Comparison of ENCODE assay signal across 9 cellular contexts in genomic region chr11:93570759-93571413, GRCh38. TPM values are rescaled to one million over a fixed set of nuclear protein-coding genes. Genes with fewer than 3 reads are reported as not detected.
DNase-seq lines count a peak whose midpoint lies in the region; ATAC-seq and TF ChIP-seq lines count a peak whose summit lies in the region.
"Had no signal": no experiment of that assay in that cellular context is flagged by ENCODE, and none has a peak within 500 bp of the region (broad histone marks: within the 10 kb centered on the region; RNA-seq: fewer than 3 reads in every experiment).

No MANE protein-coding gene starts in this region.

- no peaks in the 10 kb centered on the region for H3K9me3 ChIP-seq in osteoblast (ENCODE audit: low read depth, low read length)

- peaks cover 9% of the 10 kb centered on the region for H3K4me1 ChIP-seq in osteoblast (ENCODE audit: insufficient read depth, low read length)

- no peak overlapping the region for H3K27ac Mint-ChIP-seq in stimulated activated effector memory CD8-positive, alpha-beta T cell treated with anti-CD3 and anti-CD28 coated beads, Interleukin-12 subunit alpha, Interleukin-12 subunit beta, amount 100 ng/mL, for 72 hours
- H3K27ac Mint-ChIP-seq: activated naive CD4-positive, alpha-beta T cell treated with anti-CD3 and anti-CD28 coated beads, Interleukin-2, amount 50 U/mL, for 24 hours had no signal

- H3K27me3 ChIP-seq in osteoblast (ENCODE audit: insufficient read depth, low read length) = no peaks in the 10 kb centered on the region

- no peak overlapping the region for H3K4me3 ChIP-seq in osteoblast (ENCODE audit: insufficient read depth, low read length)

- no peaks in the 10 kb centered on the region for H3K9me3 Mint-ChIP-seq in stimulated activated effector memory CD8-positive, alpha-beta T cell treated with anti-CD3 and anti-CD28 coated beads, Interleukin-12 subunit alpha, Interleukin-12 subunit beta, amount 100 ng/mL, for 72 hours
- H3K9me3 Mint-ChIP-seq: activated naive CD4-positive, alpha-beta T cell treated with anti-CD3 and anti-CD28 coated beads, Interleukin-2, amount 50 U/mL, for 24 hours had no signal

- no peaks in the 10 kb centered on the region for H3K36me3 ChIP-seq in osteoblast (ENCODE audit: insufficient read depth, low read length)

- H4K20me1 ChIP-seq in osteoblast (ENCODE audit: insufficient read depth, low read length) = no peaks in the 10 kb centered on the region

- H3K4me2 ChIP-seq in osteoblast (ENCODE audit: insufficient read depth, low read length) = peak overlapping the region; percentile 17

- TF ChIP-seq CTCF in osteoblast (IDR thresholded peaks at IDR 0.05; ENCODE audit: extremely low read depth, low read depth, low read length) = no peak

- peak; percentile 79 for DNase-seq in EH (ENCODE audit: low read depth)
- peak; percentile 9 for DNase-seq in NCI-H510A (lab: John Stamatoyannopoulos, UW)
- DNase-seq in fibroblast of gingiva (ENCODE audit: low read depth) = peak; percentile 46
- DNase-seq in osteoblast (ENCODE audit: insufficient read length, low spot score, missing footprints) = peak; percentile 46
- DNase-seq in stimulated activated effector memory CD8-positive, alpha-beta T cell treated with anti-CD3 and anti-CD28 coated beads, Interleukin-12 subunit alpha, Interleukin-12 subunit beta, amount 100 ng/mL, for 72 hours (ENCODE audit: low spot score in 2 of 2) = no peak
- no peak for DNase-seq in NCI-H2029 treated with DMSO at 0.1 percent for 48 hours (lab: John Stamatoyannopoulos, UW)

- no peak overlapping the region for H2AFZ ChIP-seq in osteoblast (ENCODE audit: low read length)

- ATAC-seq in stimulated activated effector memory CD8-positive, alpha-beta T cell treated with anti-CD3 and anti-CD28 coated beads, Interleukin-12 subunit alpha, Interleukin-12 subunit beta, amount 100 ng/mL, for 72 hours = no peak
- ATAC-seq in GM18520 (IDR thresholded peaks at IDR 0.05; ENCODE audit: unreplicated experiment) (no peak), GM19351 (IDR thresholded peaks at IDR 0.05; ENCODE audit: unreplicated experiment) (no peak)

- H3K4me3 Mint-ChIP-seq in stimulated activated effector memory CD8-positive, alpha-beta T cell treated with anti-CD3 and anti-CD28 coated beads, Interleukin-12 subunit alpha, Interleukin-12 subunit beta, amount 100 ng/mL, for 72 hours = no peak overlapping the region
- H3K4me3 Mint-ChIP-seq: activated naive CD4-positive, alpha-beta T cell treated with anti-CD3 and anti-CD28 coated beads, Interleukin-2, amount 50 U/mL, for 24 hours had no signal

- no peak overlapping the region for H3K27ac ChIP-seq in osteoblast (ENCODE audit: low read depth, low read length)

- no peaks in the 10 kb centered on the region for H3K79me2 ChIP-seq in osteoblast (ENCODE audit: insufficient read depth, low read length)

- H3K4me1 Mint-ChIP-seq in stimulated activated effector memory CD8-positive, alpha-beta T cell treated with anti-CD3 and anti-CD28 coated beads, Interleukin-12 subunit alpha, Interleukin-12 subunit beta, amount 100 ng/mL, for 72 hours = no peaks in the 10 kb centered on the region
- H3K4me1 Mint-ChIP-seq: activated naive CD4-positive, alpha-beta T cell treated with anti-CD3 and anti-CD28 coated beads, Interleukin-2, amount 50 U/mL, for 24 hours had no signal

- no peaks in the 10 kb centered on the region for H3K36me3 Mint-ChIP-seq in stimulated activated effector memory CD8-positive, alpha-beta T cell treated with anti-CD3 and anti-CD28 coated beads, Interleukin-12 subunit alpha, Interleukin-12 subunit beta, amount 100 ng/mL, for 72 hours
- H3K36me3 Mint-ChIP-seq: activated naive CD4-positive, alpha-beta T cell treated with anti-CD3 and anti-CD28 coated beads, Interleukin-2, amount 50 U/mL, for 24 hours had no signal

RNA-seq across cellular contexts. Expression of gene SMCO4, which starts 27.7 kb away (rescaled TPM):
- total RNA-seq in osteoblast = 14.4 and 15.6 TPM in 2 replicates

Comparison
In these comparisons a context has a peak if more than half of its experiments do, and no peak if none do; other contexts are left out.
1. DNase-seq: peak in EH (single experiment), NCI-H510A (single experiment), fibroblast of gingiva (single experiment) and osteoblast (single experiment); none in stimulated activated effector memory CD8-positive, alpha-beta T cell treated with anti-CD3 and anti-CD28 coated beads, Interleukin-12 subunit alpha, Interleukin-12 subunit beta, amount 100 ng/mL, for 72 hours (0 of 2) and NCI-H2029 treated with DMSO at 0.1 percent for 48 hours (single experiment).